In genomic region chr11:94515398-94515797, GRCh38 we compare ENCODE assay signal across 34 cellular contexts. TPM values are rescaled to one million over a fixed set of nuclear protein-coding genes. Genes with fewer than 3 reads are reported as not detected.
"Had no signal": no experiment of that assay in that cellular context is flagged by ENCODE, and none has a peak within 500 bp of the region (broad histone marks: within the 10 kb centered on the region; RNA-seq: fewer than 3 reads in every experiment).

No MANE protein-coding gene starts in this region.

- H3K4me3 ChIP-seq: ascending aorta, cardiac muscle cell had no signal

- H3K9me3 ChIP-seq: ascending aorta had no signal

- H3K27me3 ChIP-seq: ascending aorta had no signal

- H3K36me3 ChIP-seq: ascending aorta, cardiac muscle cell had no signal

- DNase-seq: activated CD4-positive, alpha-beta memory T cell treated with anti-CD3 and anti-CD28 coated beads, Interleukin-2, amount 10 ng/mL, durations not matched to agents 7 days and 5 days; activated CD4-positive, alpha-beta T cell treated with anti-CD3 and anti-CD28 coated beads for 1 hour; activated CD4-positive, alpha-beta T cell treated with anti-CD3 and anti-CD28 coated beads for 36 hours; activated CD4-positive, alpha-beta T cell treated with anti-CD3 and anti-CD28 coated beads for 48 hours; activated CD4-positive, alpha-beta T cell treated with anti-CD3 and anti-CD28 coated beads, Interleukin-2, amount 10 ng/mL, durations not matched to agents 7 days and 5 days; activated CD4-positive, alpha-beta T cell treated with anti-CD3 and anti-CD28 coated beads, Interleukin-2, amount 50 U/mL, for 48 hours; activated CD4-positive, CD25-positive, alpha-beta regulatory T cell; activated CD8-positive, alpha-beta memory T cell treated with anti-CD3 and anti-CD28 coated beads for 24 hours; activated CD8-positive, alpha-beta memory T cell treated with anti-CD3 and anti-CD28 coated beads, Interleukin-2, amount 10 ng/mL, durations not matched to agents 7 days and 5 days; activated CD8-positive, alpha-beta memory T cell treated with anti-CD3 and anti-CD28 coated beads, Interleukin-2, amount 50 U/mL, for 48 hours; activated CD8-positive, alpha-beta T cell treated with anti-CD3 and anti-CD28 coated beads, Interleukin-2, amount 10 ng/mL, durations not matched to agents 7 days and 5 days; activated effector memory CD4-positive, alpha-beta T cell treated with Interleukin-2 at 50 U/mL for 16 hours; activated gamma-delta T cell; activated naive CD4-positive, alpha-beta T cell treated with anti-CD3 and anti-CD28 coated beads, Interleukin-2, amount 10 ng/mL, durations not matched to agents 7 days and 5 days; activated naive CD4-positive, alpha-beta T cell treated with Interleukin-2 at 50 U/mL for 16 hours; activated naive CD8-positive, alpha-beta T cell treated with anti-CD3 and anti-CD28 coated beads, Interleukin-2, amount 10 ng/mL, durations not matched to agents 7 days and 5 days; activated naive CD8-positive, alpha-beta T cell treated with anti-CD3 and anti-CD28 coated beads, Interleukin-2, amount 50 U/mL, for 24 hours; activated T-cell treated with anti-CD3 and anti-CD28 coated beads, Interleukin-2, amount 50 U/mL, for 24 hours; activated T-cell treated with anti-CD3 and anti-CD28 coated beads, Interleukin-2, amount 50 U/mL, for 48 hours; amygdala; anterior cingulate cortex; caudate nucleus; cerebellar nuclear complex; T-helper 1 cell; T-helper 2 cell; T-helper 9 cell had no signal

- FAIRE-seq: bronchial epithelial cell, TTC549 had no signal

- ATAC-seq: activated CD4-positive, alpha-beta T cell treated with anti-CD3 and anti-CD28 coated beads for 36 hours; activated CD4-positive, CD25-positive, alpha-beta regulatory T cell treated with anti-CD3 and anti-CD28 coated beads, Interleukin-2, amount 50 U/mL, for 24 hours; activated CD8-positive, alpha-beta memory T cell treated with anti-CD3 and anti-CD28 coated beads, Interleukin-2, amount 10 ng/mL, durations not matched to agents 7 days and 5 days; activated CD8-positive, alpha-beta T cell treated with anti-CD3 and anti-CD28 coated beads, Interleukin-2, amount 10 ng/mL, durations not matched to agents 7 days and 5 days; activated naive CD8-positive, alpha-beta T cell treated with anti-CD3 and anti-CD28 coated beads, Interleukin-2, amount 50 U/mL, for 24 hours had no signal

- H3K27ac ChIP-seq: ascending aorta, cardiac muscle cell, VCaP had no signal

RNA-seq across cellular contexts. Expression of gene C11orf97, which starts 3.1 kb away (rescaled TPM):
- total RNA-seq: activated CD4-positive, alpha-beta memory T cell treated with anti-CD3 and anti-CD28 coated beads, Interleukin-2, amount 10 ng/mL, durations not matched to agents 7 days and 5 days; activated CD4-positive, alpha-beta T cell treated with anti-CD3 and anti-CD28 coated beads for 36 hours; activated CD4-positive, alpha-beta T cell treated with anti-CD3 and anti-CD28 coated beads, Interleukin-2, amount 10 ng/mL, durations not matched to agents 7 days and 5 days; activated CD8-positive, alpha-beta memory T cell treated with anti-CD3 and anti-CD28 coated beads, Interleukin-2, amount 10 ng/mL, durations not matched to agents 7 days and 5 days; activated CD8-positive, alpha-beta T cell treated with anti-CD3 and anti-CD28 coated beads, Interleukin-2, amount 10 ng/mL, durations not matched to agents 7 days and 5 days; activated naive CD8-positive, alpha-beta T cell treated with anti-CD3 and anti-CD28 coated beads, Interleukin-2, amount 10 ng/mL, durations not matched to agents 7 days and 5 days; activated T-helper 2 cell treated with anti-CD3 and anti-CD28 coated beads, Interferon-gamma antibody, Interleukin-2, Interleukin-4, amounts not matched to agents 10 μg/mL and 5 μg/mL and 100 μg/mL, durations not matched to agents 14 hours and 24 hours and 36 hours; ascending aorta; bronchial epithelial cell; cardiac muscle cell had no signal
- polyA plus RNA-seq: adipose tissue, cardiac muscle cell had no signal
